Comparison of ENCODE assay signal across 8 cellular contexts in the genomic region with DNA sequence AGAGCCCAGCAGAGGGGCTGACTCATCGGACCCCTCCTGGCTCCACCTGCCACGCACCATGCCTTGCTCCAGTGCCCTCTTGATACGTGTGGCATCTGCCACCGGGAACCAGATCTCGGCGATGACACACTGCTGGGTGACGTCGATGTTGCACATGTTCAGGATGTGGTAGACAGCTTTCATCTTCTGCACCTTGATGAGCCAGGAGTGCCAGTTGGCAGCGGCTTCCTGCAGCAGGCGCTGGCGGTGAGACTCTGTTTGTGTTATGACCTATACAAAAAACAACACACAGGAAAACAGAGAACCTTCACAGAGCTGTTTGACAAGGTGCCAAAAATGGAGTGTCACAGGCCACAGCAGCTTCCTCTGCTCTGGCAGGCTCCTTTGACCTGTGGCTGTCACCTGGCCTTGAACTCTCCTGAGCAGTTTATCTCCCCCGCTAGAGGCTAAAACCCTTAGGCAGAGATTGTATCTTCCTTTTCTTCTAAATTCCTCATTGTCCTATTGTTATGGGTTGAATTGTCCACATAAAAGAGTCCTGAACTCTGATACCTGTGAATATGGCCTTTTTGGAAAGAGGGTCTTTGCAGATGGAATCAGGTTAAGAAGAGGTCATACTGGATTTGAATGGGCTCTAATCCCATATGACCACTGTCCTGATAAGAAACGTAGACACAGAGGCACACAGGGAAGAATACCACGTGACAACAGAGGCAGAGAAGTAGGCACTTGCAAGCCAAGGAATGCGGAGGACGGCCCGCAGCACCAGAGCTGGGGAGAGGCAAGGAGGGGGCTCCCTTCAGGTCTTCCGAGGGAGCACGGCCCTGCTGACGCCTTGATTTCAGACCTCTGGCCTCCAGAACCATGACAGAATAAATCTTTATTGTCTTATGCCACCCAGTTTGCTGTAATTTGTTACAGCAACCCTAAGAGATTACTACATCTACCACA. TPM values are rescaled to one million over a fixed set of nuclear protein-coding genes. Genes with fewer than 3 reads are reported as not detected.
DNase-seq lines count a peak whose midpoint lies in the region; ATAC-seq lines count a peak whose summit lies in the region.

No MANE protein-coding gene starts in this region.

- peaks cover 36% of the 10 kb centered on the region for H3K4me1 ChIP-seq in CD4-positive, alpha-beta memory T cell (ENCODE audit: insufficient read depth, low read length)

- ATAC-seq in GM21576 (IDR thresholded peaks at IDR 0.05; ENCODE audit: unreplicated experiment) = peak; percentile 81

- peaks cover 37 to 79% (median 49%) of the 10 kb centered on the region in 4 donors for H3K4me1 Mint-ChIP-seq in CD4-positive, alpha-beta memory T cell

- no peaks in the 10 kb centered on the region for H3K36me3 ChIP-seq in CD4-positive, alpha-beta memory T cell (ENCODE audit: insufficient read depth, low read length)

- H3K27me3 ChIP-seq in CD4-positive, alpha-beta memory T cell (ENCODE audit: insufficient read depth, low read length) = no peaks in the 10 kb centered on the region

- peak overlapping the region in 1 of 2 donors; percentile 37 for H3K4me3 ChIP-seq in CD4-positive, alpha-beta memory T cell (ENCODE audit: low read length in 2 of 2)

- peak overlapping the region; percentile 91 to 98 (median 96) for H3K27ac Mint-ChIP-seq in CD4-positive, alpha-beta memory T cell

- H3K9me3 ChIP-seq in CD4-positive, alpha-beta memory T cell (ENCODE audit: control insufficient read depth in 1 of 2, low read length in 2 of 2) = no peaks in the 10 kb centered on the region

- H3K27me3 Mint-ChIP-seq in CD4-positive, alpha-beta memory T cell = no peaks in the 10 kb centered on the region

- peak overlapping the region; percentile 28 to 78 (median 60) for H3K4me3 Mint-ChIP-seq in CD4-positive, alpha-beta memory T cell

- peaks cover 0 to 4% (median 0%) of the 10 kb centered on the region in 8 donors for H3K9me3 Mint-ChIP-seq in CD4-positive, alpha-beta memory T cell

- CTCF ChIA-PET in CD4-positive, alpha-beta memory T cell (lab: Charles Lee; ENCODE audit: partially characterized antibody) = interaction anchor here (1.0 to 6.3 kb wide), 7 partner anchors 9 to 592 kb away, joined by 3 to 49 read pairs (median 4); no protein-coding TSS in a partner anchor

- peak overlapping the region; percentile 60 for H3K27ac ChIP-seq in CD4-positive, alpha-beta memory T cell (ENCODE audit: low read depth, low read length)

- H3K36me3 Mint-ChIP-seq in CD4-positive, alpha-beta memory T cell = no peaks in the 10 kb centered on the region

- peak; percentile 93 to 99 (median 98) for DNase-seq in CD4-positive, alpha-beta memory T cell
- peak; percentile 62 for DNase-seq in NAMALWA (ENCODE audit: low spot score)
- DNase-seq in activated CD4-positive, alpha-beta T cell treated with anti-CD3 and anti-CD28 coated beads for 4 hours = peak; percentile 93 to 94
- DNase-seq in effector CD4-positive, alpha-beta T cell = peak; percentile 90
- DNase-seq in stimulated activated CD4-positive, alpha-beta T cell treated with anti-CD3 and anti-CD28 coated beads, Interleukin-1b, Interleukin-23, amount 100 ng/mL, for 24 hours (ENCODE audit: low read depth in 4 of 4, low spot score in 1 of 4) = peak; percentile 45 to 77 (median 60)
- DNase-seq in mesenteric fat pad (ENCODE audit: low spot score) = no peak
- DNase-seq in pons (ENCODE audit: low spot score) = no peak

- intact Hi-C loops in CD4-positive, alpha-beta memory T cell (cut with micrococcal nuclease) = loop anchor here (1.0 to 10.0 kb wide), 10 partner anchors 15 to 751 kb away; a partner anchor contains a TSS

- POLR2A ChIA-PET in CD4-positive, alpha-beta memory T cell (lab: Charles Lee; ENCODE audit: partially characterized antibody) = interaction anchor here (0.7 to 1.4 kb wide), 15 partner anchors 10 to 531 kb away, joined by 3 to 12 read pairs (median 4); a partner anchor contains a TSS

RNA-seq across cellular contexts. Expression of a gene that starts 45.0 kb away (rescaled TPM):
- total RNA-seq in CD4-positive, alpha-beta memory T cell = not detected
- not detected for polyA plus RNA-seq in CD4-positive, alpha-beta memory T cell
- not detected for total RNA-seq in mesenteric fat pad

RNA-seq across cellular contexts. Expression of a gene that starts 45.2 kb away (rescaled TPM):
- not detected for total RNA-seq in CD4-positive, alpha-beta memory T cell
- not detected for polyA plus RNA-seq in CD4-positive, alpha-beta memory T cell
- not detected for total RNA-seq in mesenteric fat pad

RNA-seq across cellular contexts. Expression of a gene that starts 51.7 kb away (rescaled TPM):
- not detected for total RNA-seq in CD4-positive, alpha-beta memory T cell
- not detected for polyA plus RNA-seq in CD4-positive, alpha-beta memory T cell
- not detected for total RNA-seq in mesenteric fat pad

Comparison
In these comparisons a context has a peak if more than half of its experiments do, and no peak if none do; other contexts are left out.
1. DNase-seq: peak in CD4-positive, alpha-beta memory T cell (5 of 5), NAMALWA (single experiment), activated CD4-positive, alpha-beta T cell treated with anti-CD3 and anti-CD28 coated beads for 4 hours (2 of 2), effector CD4-positive, alpha-beta T cell (single experiment) and stimulated activated CD4-positive, alpha-beta T cell treated with anti-CD3 and anti-CD28 coated beads, Interleukin-1b, Interleukin-23, amount 100 ng/mL, for 24 hours (4 of 4); none in mesenteric fat pad (single experiment) and pons (single experiment).